ENCODE assay signal across 20 cellular contexts in the genomic region with DNA sequence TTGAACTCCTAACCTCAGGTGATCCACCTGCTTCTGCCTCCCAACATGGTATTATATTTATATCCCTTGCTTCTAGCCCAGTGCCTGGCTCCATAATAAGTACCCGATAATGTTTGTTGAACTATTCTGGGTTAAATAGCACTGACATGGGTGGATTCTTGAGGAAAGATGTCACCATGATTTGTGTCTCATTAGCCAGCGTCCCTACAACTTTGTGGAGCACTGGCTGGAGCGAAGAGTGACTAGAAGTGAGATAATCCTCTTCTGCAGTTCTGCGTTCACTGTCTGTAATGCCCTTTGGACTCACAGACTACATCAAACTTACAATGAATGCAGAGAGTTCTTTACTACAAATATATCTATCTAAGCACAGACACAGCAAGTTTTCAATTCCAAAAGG.
"Had no signal": no experiment of that assay in that cellular context is flagged by ENCODE, and none has a peak within 500 bp of the region (broad histone marks: within the 10 kb centered on the region; RNA-seq: fewer than 3 reads in every experiment).

No MANE protein-coding gene starts in this region.

- H3K27me3 ChIP-seq: foreskin keratinocyte, neural progenitor cell, sigmoid colon, spleen, upper lobe of left lung had no signal

- H3K9me3 ChIP-seq: lower lobe of right lung, sigmoid colon, spleen, thoracic aorta, upper lobe of left lung had no signal

- H3K4me1 ChIP-seq: lower lobe of right lung, neural progenitor cell had no signal

- H3K36me3 ChIP-seq: lower lobe of right lung, neural progenitor cell, sigmoid colon, spleen, thoracic aorta, upper lobe of left lung had no signal

- DNase-seq: activated B cell treated with CpG ODN at 0.5 μM for 24 hours; activated CD4-positive, alpha-beta memory T cell treated with anti-CD3 and anti-CD28 coated beads for 36 hours; activated CD4-positive, alpha-beta T cell treated with anti-CD3 and anti-CD28 coated beads for 4 hours; activated effector memory CD4-positive, alpha-beta T cell treated with anti-CD3 and anti-CD28 coated beads, Interleukin-2, amount 50 U/mL, for 16 hours; activated naive CD4-positive, alpha-beta T cell treated with anti-CD3 and anti-CD28 coated beads, Interleukin-2, amount 10 ng/mL, durations not matched to agents 7 days and 5 days; amygdala; erythroblast; foreskin keratinocyte; kidney; lower lobe of right lung; naive thymus-derived CD8-positive, alpha-beta T cell; sigmoid colon; spleen; stimulated activated CD4-positive, alpha-beta T cell treated with anti-CD3 and anti-CD28 coated beads, Interleukin-4, amount 100 ng/mL, for 1 hour; stimulated activated naive CD4-positive, alpha-beta T cell treated with Interleukin-2 at 50 U/mL for 16 hours; T-helper 9 cell; upper lobe of left lung had no signal

- H3K27ac ChIP-seq: lower lobe of right lung, neural progenitor cell, sigmoid colon, spleen, thoracic aorta, upper lobe of left lung had no signal

- H3K9ac ChIP-seq: neural progenitor cell had no signal

- ATAC-seq: foreskin keratinocyte; left lobe of liver; lower lobe of right lung; naive thymus-derived CD8-positive, alpha-beta T cell had no signal

- H3K4me3 ChIP-seq: lower lobe of right lung, neural progenitor cell, sigmoid colon, spleen, thoracic aorta, upper lobe of left lung had no signal

- H2AFZ ChIP-seq: neural progenitor cell had no signal

- H3K4me2 ChIP-seq: neural progenitor cell had no signal
